Comparison of ENCODE assay signal across 8 cellular contexts in genomic region chr4:26992657-26993361, GRCh38.
DNase-seq lines count a peak whose midpoint lies in the region; ATAC-seq, FAIRE-seq and TF ChIP-seq lines count a peak whose summit lies in the region.

No MANE protein-coding gene starts in this region.

- no peak overlapping the region for H3K27ac Mint-ChIP-seq in activated naive CD4-positive, alpha-beta T cell treated with anti-CD3 and anti-CD28 coated beads, Interleukin-2, amount 50 U/mL, for 72 hours

- peak overlapping the region; percentile 55 for H3K4me3 ChIP-seq in OCI-LY3 (ENCODE audit: low read length)
- H3K4me3 ChIP-seq in fibroblast of lung (replicated peaks in 1 of 4; ENCODE audit: control extremely low read depth in 1 of 4, insufficient read depth in 1 of 4, low read depth in 3 of 4, low read length in 4 of 4), result no peak overlapping the region
- no peak overlapping the region for H3K4me3 ChIP-seq in kidney (ENCODE audit: low read length in 2 of 2)

- H3K9ac ChIP-seq in OCI-LY3 (ENCODE audit: low read length) (peak overlapping the region; percentile 53), fibroblast of lung (ENCODE audit: insufficient read depth, low read length) (no peak overlapping the region), kidney (ENCODE audit: low read length in 2 of 2) (no peak overlapping the region)

- intact Hi-C loops in kidney (cut with DNase I), result no loop called here

- no peak for TF ChIP-seq CTCF in OCI-LY3 (IDR thresholded peaks at IDR 0.05; ENCODE audit: low read depth, low read length)
- TF ChIP-seq CTCF in fibroblast of lung (conservative IDR thresholded peaks at IDR 0.05 in 1 of 2, IDR thresholded peaks at IDR 0.05 in 1 of 2; ENCODE audit: low read depth in 1 of 2, low read length in 2 of 2), result no peak
- no peak for TF ChIP-seq CTCF in kidney (IDR thresholded peaks at IDR 0.05; ENCODE audit: borderline replicate concordance, extremely low read depth, insufficient read depth)

- H3K27ac ChIP-seq in OCI-LY3 (ENCODE audit: low read length) (peak overlapping the region; percentile 92), fibroblast of lung (ENCODE audit: insufficient read depth, low read length) (peak overlapping the region; percentile 38), kidney (ENCODE audit: low read depth in 2 of 2, low read length in 2 of 2) (no peak overlapping the region)

- H3K4me1 ChIP-seq in OCI-LY3 (ENCODE audit: low read length), result peaks cover 48% of the 10 kb centered on the region
- H3K4me1 ChIP-seq in fibroblast of lung (ENCODE audit: control insufficient read depth, extremely low read depth, insufficient read depth, low read length), result peaks cover 6% of the 10 kb centered on the region
- no peaks in the 10 kb centered on the region for H3K4me1 ChIP-seq in kidney (ENCODE audit: control insufficient read depth in 1 of 2, insufficient read depth in 1 of 2, low read depth in 1 of 2, low read length in 2 of 2)

- H3K27me3 ChIP-seq in OCI-LY3 (ENCODE audit: low read depth, low read length) (no peaks in the 10 kb centered on the region), fibroblast of lung (ENCODE audit: control insufficient read depth, insufficient read depth, low read length) (no peaks in the 10 kb centered on the region)

- no peaks in the 10 kb centered on the region for H3K9me3 ChIP-seq in OCI-LY3 (ENCODE audit: insufficient read depth, low read length)
- no peaks in the 10 kb centered on the region for H3K9me3 ChIP-seq in fibroblast of lung (ENCODE audit: control insufficient read depth, insufficient read depth, low read depth, low read length)
- H3K9me3 ChIP-seq in kidney (ENCODE audit: control insufficient read depth in 1 of 2, low read length in 2 of 2), result no peaks in the 10 kb centered on the region

- FAIRE-seq in kidney (lab: Jason Lieb, UNC), result no peak

- no peaks in the 10 kb centered on the region for H3K36me3 ChIP-seq in OCI-LY3 (replicated peaks; ENCODE audit: low read depth, low read length)
- H3K36me3 ChIP-seq in fibroblast of lung (ENCODE audit: control insufficient read depth, insufficient read depth, low read length), result no peaks in the 10 kb centered on the region
- H3K36me3 ChIP-seq in kidney (ENCODE audit: control insufficient read depth in 1 of 2, insufficient read depth in 2 of 2, low read length in 2 of 2), result no peaks in the 10 kb centered on the region

- DNase-seq in activated naive CD4-positive, alpha-beta T cell treated with anti-CD3 and anti-CD28 coated beads, Interleukin-2, amount 50 U/mL, for 72 hours (ENCODE audit: low spot score in 2 of 2), result peak in 1 of 2 donors; percentile 47
- DNase-seq in activated naive CD4-positive, alpha-beta T cell treated with anti-CD3 and anti-CD28 coated beads, Interleukin-2, amount 50 U/mL, for 16 hours, result no peak
- DNase-seq in fibroblast of lung (ENCODE audit: low read depth in 2 of 2), result peak; percentile 65 to 95
- DNase-seq in stimulated activated CD4-positive, alpha-beta T cell treated with anti-CD3 and anti-CD28 coated beads, Interleukin-4, amount 100 ng/mL, for 24 hours, result peak; percentile 39
- DNase-seq in kidney, result no peak
- DNase-seq in NCI-H748 (lab: John Stamatoyannopoulos, UW; ENCODE audit: unreplicated experiment), result no peak

- H4K20me1 ChIP-seq in OCI-LY3 (ENCODE audit: insufficient read depth, low read length), result no peaks in the 10 kb centered on the region
- no peaks in the 10 kb centered on the region for H4K20me1 ChIP-seq in fibroblast of lung (ENCODE audit: control insufficient read depth, extremely low read depth, insufficient read depth, low read length)

- H3K4me2 ChIP-seq in OCI-LY3 (ENCODE audit: low read length), result peak overlapping the region; percentile 79
- H3K4me2 ChIP-seq in fibroblast of lung (ENCODE audit: extremely low read depth, insufficient read depth, low read length), result no peak overlapping the region

- peaks cover 0 to 8% of the 10 kb centered on the region in 2 donors for H3K9me3 Mint-ChIP-seq in activated naive CD4-positive, alpha-beta T cell treated with anti-CD3 and anti-CD28 coated beads, Interleukin-2, amount 50 U/mL, for 72 hours

- H2AFZ ChIP-seq in OCI-LY3 (ENCODE audit: low read depth, low read length) (no peak overlapping the region), fibroblast of lung (ENCODE audit: low read length) (no peak overlapping the region)

- peak; percentile 65 to 83 for ATAC-seq in activated naive CD4-positive, alpha-beta T cell treated with anti-CD3 and anti-CD28 coated beads, Interleukin-2, amount 50 U/mL, for 72 hours
- ATAC-seq in HG02763 (IDR thresholded peaks at IDR 0.05; ENCODE audit: unreplicated experiment), result peak; percentile 94

- peaks cover 5% of the 10 kb centered on the region; the same call in 1 of the 2 replicates for H3K79me2 ChIP-seq in OCI-LY3 (ENCODE audit: low read length)
- no peaks in the 10 kb centered on the region for H3K79me2 ChIP-seq in fibroblast of lung (ENCODE audit: control insufficient read depth, insufficient read depth, low read length)

- peaks cover 4 to 39% of the 10 kb centered on the region in 2 donors for H3K36me3 Mint-ChIP-seq in activated naive CD4-positive, alpha-beta T cell treated with anti-CD3 and anti-CD28 coated beads, Interleukin-2, amount 50 U/mL, for 72 hours

Comparison
In these comparisons a context has a peak if more than half of its experiments do, and no peak if none do; other contexts are left out.
1. DNase-seq: peak in fibroblast of lung (2 of 2) and stimulated activated CD4-positive, alpha-beta T cell treated with anti-CD3 and anti-CD28 coated beads, Interleukin-4, amount 100 ng/mL, for 24 hours (single experiment); none in activated naive CD4-positive, alpha-beta T cell treated with anti-CD3 and anti-CD28 coated beads, Interleukin-2, amount 50 U/mL, for 16 hours (single experiment), kidney (single experiment) and NCI-H748 (single experiment).
2. H3K27ac ChIP-seq: peak in OCI-LY3 (single experiment) and fibroblast of lung (single experiment); none in kidney (0 of 2).